ENCODE assay signal across 9 cellular contexts in genomic region chr17:28724500-28725165, GRCh38. TPM values are rescaled to one million over a fixed set of nuclear protein-coding genes. Genes with fewer than 3 reads are reported as not detected.
DNase-seq lines count a peak whose midpoint lies in the region; ATAC-seq and TF ChIP-seq lines count a peak whose summit lies in the region.
"Had no signal": no experiment of that assay in that cellular context is flagged by ENCODE, and none has a peak within 500 bp of the region (broad histone marks: within the 10 kb centered on the region; RNA-seq: fewer than 3 reads in every experiment).

No MANE protein-coding gene starts in this region.

- DNase-seq in GM23248 = no peak
- DNase-seq in activated CD8-positive, alpha-beta T cell treated with anti-CD3 and anti-CD28 coated beads, Interleukin-2, amount 10 ng/mL, durations not matched to agents 7 days and 5 days = no peak
- no peak for DNase-seq in NCI-H187 treated with DMSO at 0.1 percent for 48 hours (lab: John Stamatoyannopoulos, UW)
- no peak for DNase-seq in activated effector memory CD4-positive, alpha-beta T cell treated with anti-CD3 and anti-CD28 coated beads, Interleukin-2, amount 50 U/mL, for 16 hours
- DNase-seq: gastrocnemius medialis had no signal

- ATAC-seq in activated CD8-positive, alpha-beta T cell treated with anti-CD3 and anti-CD28 coated beads, Interleukin-2, amount 10 ng/mL, durations not matched to agents 7 days and 5 days = no peak
- ATAC-seq in GM18870 (IDR thresholded peaks at IDR 0.05; ENCODE audit: unreplicated experiment) (no peak), GM19328 (IDR thresholded peaks at IDR 0.05; ENCODE audit: unreplicated experiment) (no peak)
- ATAC-seq: gastrocnemius medialis had no signal

- TF ChIP-seq CTCF in 22Rv1 (IDR thresholded peaks at IDR 0.05) = no peak

- POLR2A ChIA-PET in activated CD8-positive, alpha-beta T cell treated with anti-CD3 and anti-CD28 coated beads, Interleukin-2, amount 10 ng/mL, durations not matched to agents 7 days and 5 days (lab: Charles Lee) = interaction anchor here (0.6 to 7.3 kb wide), 4 partner anchors 11 to 118 kb away, joined by 3 to 212 read pairs (median 10); partner anchors contain the start of genes BLTP2, FAM222B and TRAF4

- H3K4me3 Mint-ChIP-seq in activated CD8-positive, alpha-beta T cell treated with anti-CD3 and anti-CD28 coated beads, Interleukin-2, amount 10 ng/mL, durations not matched to agents 7 days and 5 days = peak overlapping the region; percentile 86

- no peaks in the 10 kb centered on the region for H3K27me3 Mint-ChIP-seq in activated CD8-positive, alpha-beta T cell treated with anti-CD3 and anti-CD28 coated beads, Interleukin-2, amount 10 ng/mL, durations not matched to agents 7 days and 5 days (ENCODE audit: low read depth)

- no peaks in the 10 kb centered on the region for H4K20me1 ChIP-seq in GM23248 (ENCODE audit: insufficient read depth)

- CTCF ChIA-PET in activated CD8-positive, alpha-beta T cell treated with anti-CD3 and anti-CD28 coated beads, Interleukin-2, amount 10 ng/mL, durations not matched to agents 7 days and 5 days (lab: Charles Lee) = interaction anchor here (1.0 to 8.3 kb wide), 6 partner anchors 22 to 392 kb away, joined by 3 to 736 read pairs (median 4); partner anchors contain the start of genes DHRS13, PHF12 and TRAF4

- peak overlapping the region; percentile 78 for H3K4me2 ChIP-seq in GM23248 (ENCODE audit: unreplicated experiment)

- H3K27me3 ChIP-seq in GM23248 (replicated peaks; ENCODE audit: insufficient read depth) (no peaks in the 10 kb centered on the region), iPS-15b (ENCODE audit: control insufficient read depth, insufficient read depth, low read length) (no peaks in the 10 kb centered on the region)
- H3K27me3 ChIP-seq: gastrocnemius medialis had no signal

- peak overlapping the region; percentile 86 for H3K9ac ChIP-seq in GM23248
- peak overlapping the region; percentile 91 for H3K9ac ChIP-seq in iPS-15b (ENCODE audit: low read depth, low read length)

- peaks cover 60% of the 10 kb centered on the region for H3K36me3 Mint-ChIP-seq in activated CD8-positive, alpha-beta T cell treated with anti-CD3 and anti-CD28 coated beads, Interleukin-2, amount 10 ng/mL, durations not matched to agents 7 days and 5 days (ENCODE audit: low read depth)

- H3F3A ChIP-seq in GM23248 (ENCODE audit: insufficient read depth) = peaks cover 51% of the 10 kb centered on the region

- H3K4me3 ChIP-seq in GM23248 = peak overlapping the region; percentile 74
- peak overlapping the region; percentile 58 for H3K4me3 ChIP-seq in iPS-15b (ENCODE audit: low read depth, low read length)

- H3K27ac Mint-ChIP-seq in activated CD8-positive, alpha-beta T cell treated with anti-CD3 and anti-CD28 coated beads, Interleukin-2, amount 10 ng/mL, durations not matched to agents 7 days and 5 days = peak overlapping the region; percentile 91

- H3K4me1 ChIP-seq in GM23248 (ENCODE audit: insufficient read depth) = peaks cover 41% of the 10 kb centered on the region
- peaks cover 9% of the 10 kb centered on the region for H3K4me1 ChIP-seq in iPS-15b (ENCODE audit: control insufficient read depth, insufficient read depth, low read length)

- no peak overlapping the region for H2AFZ ChIP-seq in GM23248

- H3K27ac ChIP-seq in 22Rv1 = peak overlapping the region; percentile 99
- H3K27ac ChIP-seq in GM23248 = peak overlapping the region; percentile 82

- peaks cover 38% of the 10 kb centered on the region for H3K79me2 ChIP-seq in GM23248 (ENCODE audit: insufficient read depth)

- H3K9me3 ChIP-seq in GM23248 (ENCODE audit: low read depth) (no peaks in the 10 kb centered on the region), iPS-15b (ENCODE audit: control insufficient read depth, insufficient read depth, low read length) (no peaks in the 10 kb centered on the region)
- H3K9me3 ChIP-seq: gastrocnemius medialis had no signal

- H3K9me3 Mint-ChIP-seq in activated CD8-positive, alpha-beta T cell treated with anti-CD3 and anti-CD28 coated beads, Interleukin-2, amount 10 ng/mL, durations not matched to agents 7 days and 5 days (ENCODE audit: insufficient read depth) = no peaks in the 10 kb centered on the region

- in situ Hi-C loops in GM23248 (cut with MboI) = no loop called here

- H3K36me3 ChIP-seq in GM23248 (ENCODE audit: low read depth) (peaks cover 34% of the 10 kb centered on the region; the same call in 1 of the 2 replicates), iPS-15b (ENCODE audit: control insufficient read depth, insufficient read depth, low read length) (peaks cover 45% of the 10 kb centered on the region)

- H3K9me2 ChIP-seq in GM23248 (ENCODE audit: insufficient read depth) = no peaks in the 10 kb centered on the region

- H3K4me1 Mint-ChIP-seq in activated CD8-positive, alpha-beta T cell treated with anti-CD3 and anti-CD28 coated beads, Interleukin-2, amount 10 ng/mL, durations not matched to agents 7 days and 5 days (ENCODE audit: low read depth) = peaks cover 71% of the 10 kb centered on the region

- 80 to 81% methylated on average over 10 of the region's 10 CpGs for WGBS in GM23248 (ENCODE audit: low coverage in 1 of 2, low lambda C conversion rate in 2 of 2, missing lambda C conversion rate in 2 of 2), 2 experiments

RNA-seq across cellular contexts. Expression of gene TLCD1, which starts 1.4 kb away (rescaled TPM):
- total RNA-seq in GM23248 (2014; rRNA removed; shearing (Covaris generic)) = 4.8 and 16.3 TPM in 2 replicates
- polyA plus RNA-seq in GM23248 (2016; fragmentation: Nextera tagmentation; extraction: Ambion mirVana) = 13.8 and 14.2 TPM in 2 replicates
- 1 to 10 TPM; 2.8 to 3.0 TPM for total RNA-seq in activated CD8-positive, alpha-beta T cell treated with anti-CD3 and anti-CD28 coated beads, Interleukin-2, amount 10 ng/mL, durations not matched to agents 7 days and 5 days

RNA-seq across cellular contexts. Expression of gene NEK8, which starts 4.0 kb away (rescaled TPM):
- total RNA-seq in GM23248 (2014; rRNA removed; shearing (Covaris generic)) = 2.9 and 13.5 TPM in 2 replicates
- polyA plus RNA-seq in GM23248 (2016; fragmentation: Nextera tagmentation; extraction: Ambion mirVana) = 2.7 and 2.8 TPM in 2 replicates
- total RNA-seq in activated CD8-positive, alpha-beta T cell treated with anti-CD3 and anti-CD28 coated beads, Interleukin-2, amount 10 ng/mL, durations not matched to agents 7 days and 5 days = 1 to 10 TPM; 4.8 to 5.0 TPM

RNA-seq across cellular contexts. Expression of gene RPL23A, which starts 4.8 kb away (rescaled TPM):
- total RNA-seq in GM23248 (2014; rRNA removed; shearing (Covaris generic)) = 362 and 383 TPM in 2 replicates
- polyA plus RNA-seq in GM23248 (2016; fragmentation: Nextera tagmentation; extraction: Ambion mirVana) = 1,040 and 1,075 TPM in 2 replicates
- total RNA-seq in activated CD8-positive, alpha-beta T cell treated with anti-CD3 and anti-CD28 coated beads, Interleukin-2, amount 10 ng/mL, durations not matched to agents 7 days and 5 days = 1,000 to 10,000 TPM; 1,988 to 2,040 TPM

RNA-seq across cellular contexts. Expression of gene RAB34, which starts 7.0 kb away (rescaled TPM):
- total RNA-seq in GM23248 (2014; rRNA removed; shearing (Covaris generic)) = 307 and 476 TPM in 2 replicates
- 277 and 293 TPM in 2 replicates for polyA plus RNA-seq in GM23248 (2016; fragmentation: Nextera tagmentation; extraction: Ambion mirVana)
- total RNA-seq in activated CD8-positive, alpha-beta T cell treated with anti-CD3 and anti-CD28 coated beads, Interleukin-2, amount 10 ng/mL, durations not matched to agents 7 days and 5 days = 10 to 100 TPM in 1 of 2 experiments, 1 to 10 TPM in 1; 10.0 to 12.7 TPM

RNA-seq across cellular contexts. Expression of gene PROCA1, which starts 12.9 kb away (rescaled TPM):
- total RNA-seq in GM23248 (2014; rRNA removed; shearing (Covaris generic)) = 0.65 TPM in 1 of 2 replicates, not detected in the other
- 0.41 and 0.44 TPM in 2 replicates for polyA plus RNA-seq in GM23248 (2016; fragmentation: Nextera tagmentation; extraction: Ambion mirVana)
- total RNA-seq in activated CD8-positive, alpha-beta T cell treated with anti-CD3 and anti-CD28 coated beads, Interleukin-2, amount 10 ng/mL, durations not matched to agents 7 days and 5 days = 1 to 10 TPM; 5.3 to 6.1 TPM
